Comparison of ENCODE assay signal across 21 cellular contexts in the genomic region with DNA sequence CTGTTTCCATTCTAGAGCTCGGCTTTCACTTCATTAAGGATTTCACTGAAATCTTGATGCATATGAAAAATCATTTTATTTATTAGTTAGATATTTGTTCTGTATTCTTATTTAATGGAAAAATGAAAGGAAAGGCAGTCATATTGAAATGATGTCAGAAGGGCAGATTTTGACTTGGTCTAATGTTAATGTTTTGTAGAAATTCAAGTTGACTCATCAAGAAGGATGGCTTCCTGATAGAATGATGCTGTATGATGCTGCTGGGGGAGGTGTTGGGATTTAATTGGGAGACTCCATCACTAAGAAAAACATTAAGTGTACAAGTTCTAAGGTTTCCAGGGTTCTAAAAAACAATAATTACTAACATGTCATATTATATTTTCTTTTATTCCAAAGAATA.
"Had no signal": no experiment of that assay in that cellular context is flagged by ENCODE, and none has a peak within 500 bp of the region (broad histone marks: within the 10 kb centered on the region; RNA-seq: fewer than 3 reads in every experiment).

No MANE protein-coding gene starts in this region.

- H3K27ac ChIP-seq: brain microvascular endothelial cell, coronary artery, hepatocyte, left lung, upper lobe of right lung had no signal

- H3K36me3 ChIP-seq: left lung, upper lobe of right lung had no signal

- H3K4me2 ChIP-seq: hepatocyte had no signal

- H3K4me3 ChIP-seq: coronary artery, hepatocyte, left lung, upper lobe of right lung had no signal

- H3K9me3 Mint-ChIP-seq: activated CD4-positive, alpha-beta memory T cell treated with anti-CD3 and anti-CD28 coated beads, Interleukin-2, amount 10 ng/mL, durations not matched to agents 7 days and 5 days; activated naive CD4-positive, alpha-beta T cell treated with anti-CD3 and anti-CD28 coated beads for 36 hours; activated T-helper 17 cell treated with anti-CD3 and anti-CD28 coated beads, Interleukin-2, amount 50 U/mL, for 72 hours; nephron progenitor cell; stimulated activated naive B cell treated with anti-CD40 and anti-IgM and Interleukin-4, amounts not matched to agents 10 μg/mL and 1 μg/mL and 100 μg/mL, for 72 hours; T-helper 2 cell treated with Interferon-gamma antibody and Interleukin-4, amounts not matched to agents 5 μg/mL and 100 μg/mL, for 36 hours had no signal

- DNase-seq: activated CD4-positive, alpha-beta memory T cell treated with anti-CD3 and anti-CD28 coated beads, Interleukin-2, amount 10 ng/mL, durations not matched to agents 7 days and 5 days; activated CD4-positive, alpha-beta T cell treated with anti-CD3 and anti-CD28 coated beads for 48 hours; activated CD4-positive, CD25-positive, alpha-beta regulatory T cell; activated CD8-positive, alpha-beta memory T cell treated with anti-CD3 and anti-CD28 coated beads, Interleukin-2, amount 10 ng/mL, durations not matched to agents 7 days and 5 days; activated naive CD4-positive, alpha-beta T cell treated with anti-CD3 and anti-CD28 coated beads for 36 hours; anterior cingulate cortex; brain microvascular endothelial cell; erythroblast; islet precursor cell; left lung; midbrain; nephron progenitor cell; occipital lobe; stimulated activated naive B cell treated with anti-CD40 and anti-IgM and Interleukin-4, amounts not matched to agents 10 μg/mL and 1 μg/mL and 100 μg/mL, for 72 hours; SW 1271; upper lobe of right lung had no signal

- H3K36me3 Mint-ChIP-seq: activated CD8-positive, alpha-beta memory T cell treated with anti-CD3 and anti-CD28 coated beads, Interleukin-2, amount 10 ng/mL, durations not matched to agents 7 days and 5 days; stimulated activated naive B cell treated with anti-CD40 and anti-IgM and Interleukin-4, amounts not matched to agents 10 μg/mL and 1 μg/mL and 100 μg/mL, for 72 hours had no signal

- H3K27me3 ChIP-seq: brain microvascular endothelial cell, hepatocyte, left lung, upper lobe of right lung had no signal

- H3K4me1 Mint-ChIP-seq: activated CD4-positive, alpha-beta memory T cell treated with anti-CD3 and anti-CD28 coated beads, Interleukin-2, amount 10 ng/mL, durations not matched to agents 7 days and 5 days; activated CD8-positive, alpha-beta memory T cell treated with anti-CD3 and anti-CD28 coated beads, Interleukin-2, amount 10 ng/mL, durations not matched to agents 7 days and 5 days; activated T-helper 17 cell treated with anti-CD3 and anti-CD28 coated beads, Interleukin-2, amount 50 U/mL, for 72 hours; central memory CD8-positive, alpha-beta T cell; stimulated activated naive B cell treated with anti-CD40 and anti-IgM and Interleukin-4, amounts not matched to agents 10 μg/mL and 1 μg/mL and 100 μg/mL, for 72 hours had no signal

- ATAC-seq: activated CD8-positive, alpha-beta memory T cell treated with anti-CD3 and anti-CD28 coated beads, Interleukin-2, amount 10 ng/mL, durations not matched to agents 7 days and 5 days; activated T-helper 17 cell treated with anti-CD3 and anti-CD28 coated beads, Interleukin-2, amount 50 U/mL, for 72 hours; left lung; stimulated activated naive B cell treated with anti-CD40 and anti-IgM and Interleukin-4, amounts not matched to agents 10 μg/mL and 1 μg/mL and 100 μg/mL, for 72 hours; upper lobe of right lung had no signal

- H3K79me2 ChIP-seq: hepatocyte had no signal

- H3K9me3 ChIP-seq: left lung, upper lobe of right lung had no signal

- H3K27me3 Mint-ChIP-seq: activated CD4-positive, alpha-beta memory T cell treated with anti-CD3 and anti-CD28 coated beads, Interleukin-2, amount 10 ng/mL, durations not matched to agents 7 days and 5 days; activated CD8-positive, alpha-beta memory T cell treated with anti-CD3 and anti-CD28 coated beads, Interleukin-2, amount 10 ng/mL, durations not matched to agents 7 days and 5 days; activated T-helper 17 cell treated with anti-CD3 and anti-CD28 coated beads, Interleukin-2, amount 50 U/mL, for 72 hours; central memory CD8-positive, alpha-beta T cell; stimulated activated naive B cell treated with anti-CD40 and anti-IgM and Interleukin-4, amounts not matched to agents 10 μg/mL and 1 μg/mL and 100 μg/mL, for 72 hours had no signal

- H3K27ac Mint-ChIP-seq: activated CD4-positive, alpha-beta memory T cell treated with anti-CD3 and anti-CD28 coated beads, Interleukin-2, amount 10 ng/mL, durations not matched to agents 7 days and 5 days; activated CD8-positive, alpha-beta memory T cell treated with anti-CD3 and anti-CD28 coated beads, Interleukin-2, amount 10 ng/mL, durations not matched to agents 7 days and 5 days; activated naive CD4-positive, alpha-beta T cell treated with anti-CD3 and anti-CD28 coated beads for 36 hours; activated T-helper 17 cell treated with anti-CD3 and anti-CD28 coated beads, Interleukin-2, amount 50 U/mL, for 72 hours; nephron progenitor cell; stimulated activated naive B cell treated with anti-CD40 and anti-IgM and Interleukin-4, amounts not matched to agents 10 μg/mL and 1 μg/mL and 100 μg/mL, for 72 hours; T-helper 2 cell treated with Interferon-gamma antibody and Interleukin-4, amounts not matched to agents 5 μg/mL and 100 μg/mL, for 36 hours had no signal

- H3K4me3 Mint-ChIP-seq: activated CD4-positive, alpha-beta memory T cell treated with anti-CD3 and anti-CD28 coated beads, Interleukin-2, amount 10 ng/mL, durations not matched to agents 7 days and 5 days; activated CD8-positive, alpha-beta memory T cell treated with anti-CD3 and anti-CD28 coated beads, Interleukin-2, amount 10 ng/mL, durations not matched to agents 7 days and 5 days; activated naive CD4-positive, alpha-beta T cell treated with anti-CD3 and anti-CD28 coated beads for 36 hours; activated T-helper 17 cell treated with anti-CD3 and anti-CD28 coated beads, Interleukin-2, amount 50 U/mL, for 72 hours; central memory CD8-positive, alpha-beta T cell; nephron progenitor cell; stimulated activated naive B cell treated with anti-CD40 and anti-IgM and Interleukin-4, amounts not matched to agents 10 μg/mL and 1 μg/mL and 100 μg/mL, for 72 hours; T-helper 2 cell treated with Interferon-gamma antibody and Interleukin-4, amounts not matched to agents 5 μg/mL and 100 μg/mL, for 36 hours had no signal

- H2AFZ ChIP-seq: hepatocyte had no signal
